Comparison of ENCODE assay signal across 21 cellular contexts in the genomic region with DNA sequence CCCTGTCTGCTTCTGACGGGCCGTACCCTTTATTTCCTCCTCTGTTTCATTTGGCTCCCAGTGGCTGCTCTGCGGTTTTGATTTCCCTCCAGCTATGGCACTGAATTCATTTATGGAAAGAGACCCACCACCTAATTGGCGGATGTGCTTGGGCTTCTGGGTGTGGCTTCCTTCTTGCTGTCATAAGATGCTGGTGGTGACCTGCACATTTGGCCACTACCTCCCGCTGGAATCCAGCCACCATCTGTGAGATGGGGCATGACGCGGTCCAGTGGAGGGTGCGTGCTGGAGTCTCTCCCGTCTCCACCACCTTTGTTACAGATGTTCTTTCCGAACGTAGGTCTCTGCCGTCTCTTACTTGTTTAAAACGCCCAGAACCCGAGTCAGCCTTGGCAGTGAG. TPM values are rescaled to one million over a fixed set of nuclear protein-coding genes. Genes with fewer than 3 reads are reported as not detected.
DNase-seq lines count a peak whose midpoint lies in the region; ATAC-seq and TF ChIP-seq lines count a peak whose summit lies in the region.
"Had no signal": no experiment of that assay in that cellular context is flagged by ENCODE, and none has a peak within 500 bp of the region (broad histone marks: within the 10 kb centered on the region; RNA-seq: fewer than 3 reads in every experiment).

No MANE protein-coding gene starts in this region.

- intact Hi-C loops in mammary epithelial cell (cut with micrococcal nuclease), result no loop called here
- intact Hi-C loops in right lobe of liver (cut with DNase I), result no loop called here

- no peak overlapping the region for H3K14ac ChIP-seq in neuronal stem cell (ENCODE audit: low read length)

- no TSS peak for BruUV-seq in mammary epithelial cell (replicated peaks; lab: Mats Ljungman, UMichigan)

- H2AK5ac ChIP-seq in neuronal stem cell (ENCODE audit: low read depth, low read length), result peak overlapping the region; percentile 20

- no peaks in the 10 kb centered on the region for H4K20me1 ChIP-seq in mammary epithelial cell (ENCODE audit: insufficient read depth, low read length)

- H3K4me1 ChIP-seq in mammary epithelial cell (ENCODE audit: insufficient read depth, low read length) (peaks cover 51% of the 10 kb centered on the region), neuronal stem cell (ENCODE audit: control insufficient read depth in 2 of 2, insufficient read depth in 1 of 2, low read depth in 1 of 2, low read length in 2 of 2) (peaks cover 0 to 1% of the 10 kb centered on the region in 2 donors), right lobe of liver (peaks cover 0 to 14% (median 6%) of the 10 kb centered on the region in 4 donors)

- POLR2A ChIA-PET in RWPE1 (lab: Yijun Ruan, JAX; ENCODE audit: low non-redundant PET), result no interaction called here

- no peaks in the 10 kb centered on the region for H3K9me3 ChIP-seq in mammary epithelial cell (replicated peaks; ENCODE audit: insufficient read depth, low read length)
- H3K9me3 ChIP-seq in neuronal stem cell (replicated peaks in 1 of 2; ENCODE audit: control insufficient read depth in 2 of 2, insufficient read depth in 1 of 2, low read depth in 1 of 2, low read length in 2 of 2), result no peaks in the 10 kb centered on the region
- no peaks in the 10 kb centered on the region for H3K9me3 ChIP-seq in right lobe of liver

- no peak overlapping the region for H3K4ac ChIP-seq in neuronal stem cell (ENCODE audit: low read length)

- dilution Hi-C loops in mammary epithelial cell (cut with HindIII; ENCODE audit: low sequenced_read_pairs), result no loop called here

- in situ Hi-C loops in mammary epithelial cell (cut with MboI; ENCODE audit: low sequenced_read_pairs in 2 of 2), result no loop called here

- peaks cover 2% of the 10 kb centered on the region for H3K36me3 ChIP-seq in mammary epithelial cell (ENCODE audit: insufficient read depth, low read length)
- no peaks in the 10 kb centered on the region for H3K36me3 ChIP-seq in neuronal stem cell (replicated peaks in 1 of 2; ENCODE audit: control insufficient read depth in 2 of 2, insufficient read depth in 2 of 2, low read length in 2 of 2)
- H3K36me3 ChIP-seq in right lobe of liver, result peaks cover 0 to 37% (median 0%) of the 10 kb centered on the region in 4 donors

- no peak overlapping the region for H4K8ac ChIP-seq in neuronal stem cell (ENCODE audit: low read depth, low read length)

- no peaks in the 10 kb centered on the region for H3K79me2 ChIP-seq in mammary epithelial cell (ENCODE audit: insufficient read depth, low read length)

- H3K4me2 ChIP-seq in mammary epithelial cell (ENCODE audit: insufficient read depth, low read depth, low read length) (peak overlapping the region; percentile 58), neuronal stem cell (ENCODE audit: insufficient read depth, low read length, poor library complexity, severe bottlenecking) (no peak overlapping the region)
- H3K4me2 ChIP-seq: KMS-11, PC-9 had no signal

- peak overlapping the region; percentile 57 for H3K27ac ChIP-seq in RWPE1
- H3K27ac ChIP-seq in mammary epithelial cell (ENCODE audit: insufficient read depth, low read depth, low read length), result peak overlapping the region; percentile 83
- no peak overlapping the region for H3K27ac ChIP-seq in neuronal stem cell (replicated peaks; ENCODE audit: low read length)
- H3K27ac ChIP-seq in right lobe of liver, result no peak overlapping the region
- H3K27ac ChIP-seq: KMS-11, PC-9 had no signal

- H3K4me3 ChIP-seq in mammary epithelial cell (replicated peaks in 1 of 3; ENCODE audit: insufficient read depth in 1 of 3, low read depth in 2 of 3, low read length in 3 of 3) (no peak overlapping the region), neuronal stem cell (ENCODE audit: low read length in 2 of 2) (no peak overlapping the region), right lobe of liver (no peak overlapping the region)
- H3K4me3 ChIP-seq: PC-9 had no signal

- ATAC-seq in HG02852 (IDR thresholded peaks at IDR 0.05; ENCODE audit: unreplicated experiment) (no peak), right lobe of liver (no peak)
- ATAC-seq: SK-N-SH treated with all-trans-retinoic acid at 6 μM for 48 hours had no signal

- H2BK15ac ChIP-seq in neuronal stem cell (ENCODE audit: low read length), result peak overlapping the region; percentile 39

- H3K9ac ChIP-seq in mammary epithelial cell (ENCODE audit: insufficient read depth, low read length) (peak overlapping the region; percentile 56), neuronal stem cell (ENCODE audit: low read depth, low read length, poor library complexity) (no peak overlapping the region)
- H3K9ac ChIP-seq: KMS-11 had no signal

- H2AFZ ChIP-seq in mammary epithelial cell (ENCODE audit: low read depth, low read length) (no peak overlapping the region), neuronal stem cell (ENCODE audit: low read length) (no peak overlapping the region)
- H2AFZ ChIP-seq: PC-9 had no signal

- CTCF ChIA-PET in RWPE1 (lab: Yijun Ruan, JAX), result no interaction called here
- CTCF ChIA-PET in mammary epithelial cell (lab: Charles Lee; ENCODE audit: low non-redundant PET), result interaction anchor here (0.6 kb wide), 1 partner anchor 164 kb away, joined by 3 read pairs; no protein-coding TSS in a partner anchor

- no peak overlapping the region for H2BK12ac ChIP-seq in neuronal stem cell (ENCODE audit: low read length)

- no peaks in the 10 kb centered on the region for H3K27me3 ChIP-seq in mammary epithelial cell (ENCODE audit: insufficient read depth, low read length)
- peaks cover 0 to 40% (median 3%) of the 10 kb centered on the region in 3 experiments for H3K27me3 ChIP-seq in neuronal stem cell (ENCODE audit: control insufficient read depth in 3 of 3, insufficient read depth in 3 of 3, low read depth in 1 of 3, low read length in 3 of 3)
- H3K27me3 ChIP-seq in right lobe of liver, result no peaks in the 10 kb centered on the region

- no peaks in the 10 kb centered on the region for H3K79me1 ChIP-seq in neuronal stem cell (ENCODE audit: low read depth, low read length)

- H2BK5ac ChIP-seq in neuronal stem cell (ENCODE audit: low read length), result no peak overlapping the region

- no peak overlapping the region for H4K91ac ChIP-seq in neuronal stem cell (ENCODE audit: low read depth, low read length, poor library complexity)

- no peak for TF ChIP-seq POLR2A in right lobe of liver (IDR thresholded peaks at IDR 0.05)

- H3K18ac ChIP-seq in neuronal stem cell (ENCODE audit: low read length), result no peak overlapping the region

- TF ChIP-seq CTCF in RWPE1 (conservative IDR thresholded peaks at IDR 0.05; ENCODE audit: low read depth), result no peak
- TF ChIP-seq CTCF in mammary epithelial cell (conservative IDR thresholded peaks at IDR 0.05 in 1 of 2, IDR thresholded peaks at IDR 0.05 in 1 of 2; ENCODE audit: extremely low read depth in 1 of 2, insufficient read depth in 1 of 2, low read depth in 1 of 2, low read length in 2 of 2), result no peak
- no peak for TF ChIP-seq CTCF in right lobe of liver (IDR thresholded peaks at IDR 0.05)

- WGBS in mammary epithelial cell (ENCODE audit: low coverage, missing lambda C conversion rate), result 2% methylated on average over 11 of the region's 14 CpGs
- WGBS in neuronal stem cell (ENCODE audit: extremely low coverage in 2 of 2, insufficient read length in 2 of 2, insufficient replicate concordance in 1 of 2), 2 donors, result no CpG with 5 or more reads among the region's 14 CpGs
- 88% methylated on average over 6 of the region's 14 CpGs for WGBS in right lobe of liver (ENCODE audit: insufficient coverage, low coverage, low lambda C conversion rate, missing lambda C conversion rate)

- no peak overlapping the region for H2BK120ac ChIP-seq in neuronal stem cell (ENCODE audit: low read depth, low read length)

- DNase-seq in A172 (ENCODE audit: low spot score) (peak; percentile 96), RWPE1 (ENCODE audit: low spot score) (no peak), mammary epithelial cell (peak; percentile 82), neuronal stem cell (ENCODE audit: low spot score) (no peak), NCI-H146 (lab: John Stamatoyannopoulos, UW) (no peak), right lobe of liver (no peak)
- DNase-seq in activated CD8-positive, alpha-beta memory T cell treated with anti-CD3 and anti-CD28 coated beads, Interleukin-2, amount 50 U/mL, for 4 hours, result no peak
- DNase-seq: 8988T; CD4-positive, CD25-positive, alpha-beta regulatory T cell; DMS79 treated with DMSO at 0.1 percent for 48 hours; IMR-90; NCI-H1417; NCI-H187; NCI-H2107; NCI-H510A treated with DMSO at 0.1 percent for 48 hours; NCI-H748 treated with DMSO at 0.1 percent for 48 hours; PC-9; SIG-M5 had no signal

- no peak overlapping the region for H3K23ac ChIP-seq in neuronal stem cell (ENCODE audit: low read depth, low read length, poor library complexity)

RNA-seq across cellular contexts. Expression of a gene that starts 47.7 kb away (rescaled TPM):
- total RNA-seq in A172 (2014; rRNA removed; shearing (Covaris generic)), result 66.0 and 69.0 TPM in 2 replicates
- total RNA-seq in mammary epithelial cell (10 to 100 TPM; 31.8 to 45.0 TPM), right lobe of liver (10 to 100 TPM in 3 of 6 experiments, 1 to 10 TPM in 3; 8.8 to 17.5 (median 10.6) TPM)
- 49.6 TPM for polyA plus RNA-seq in mammary epithelial cell
- 55.4 TPM for polyA minus RNA-seq in mammary epithelial cell
- 18.3 TPM for polyA plus RNA-seq in neuronal stem cell (2013, experiment 1 of 2)
- 18.4 TPM for polyA plus RNA-seq in neuronal stem cell (2013, experiment 2 of 2)

Comparison
In these comparisons a context has a peak if more than half of its experiments do, and no peak if none do; other contexts are left out.
1. DNase-seq: peak in A172 (single experiment) and mammary epithelial cell (single experiment); none in RWPE1 (single experiment), neuronal stem cell (single experiment), NCI-H146 (single experiment), activated CD8-positive, alpha-beta memory T cell treated with anti-CD3 and anti-CD28 coated beads, Interleukin-2, amount 50 U/mL, for 4 hours (single experiment) and right lobe of liver (0 of 3).
2. H3K27ac ChIP-seq: peak in RWPE1 (single experiment) and mammary epithelial cell (single experiment); none in neuronal stem cell (single experiment) and right lobe of liver (0 of 3).